30 cellular contexts compared by ENCODE assay signal in genomic region chr7:158247758-158248487, GRCh38.
"Had no signal": no experiment of that assay in that cellular context is flagged by ENCODE, and none has a peak within 500 bp of the region (broad histone marks: within the 10 kb centered on the region; RNA-seq: fewer than 3 reads in every experiment).

No MANE protein-coding gene starts in this region.

- H3K27ac Mint-ChIP-seq: activated naive CD4-positive, alpha-beta T cell treated with anti-CD3 and anti-CD28 coated beads, Interleukin-2, amount 50 U/mL, for 72 hours; activated T-helper 17 cell treated with anti-CD3 and anti-CD28 coated beads, Interleukin-2, amount 50 U/mL, for 72 hours; mesothelial cell of epicardium; naive thymus-derived CD8-positive, alpha-beta T cell; stimulated activated memory B cell treated with anti-CD40 and anti-IgM and Interleukin-4, amounts not matched to agents 10 μg/mL and 1 μg/mL and 100 μg/mL, for 72 hours; stimulated activated naive CD8-positive, alpha-beta T cell treated with anti-CD3 and anti-CD28 coated beads, Interleukin-15, amount 100 ng/mL, for 72 hours; T-helper 17 cell; WTC11 had no signal

- H3K9me3 Mint-ChIP-seq: activated naive CD4-positive, alpha-beta T cell treated with anti-CD3 and anti-CD28 coated beads, Interleukin-2, amount 50 U/mL, for 72 hours; activated T-cell treated with anti-CD3 and anti-CD28 coated beads, Interleukin-2, amount 50 U/mL, for 4 hours; activated T-helper 17 cell treated with anti-CD3 and anti-CD28 coated beads, Interleukin-2, amount 50 U/mL, for 72 hours; central memory CD8-positive, alpha-beta T cell; stimulated activated naive CD8-positive, alpha-beta T cell treated with anti-CD3 and anti-CD28 coated beads, Interleukin-15, amount 100 ng/mL, for 72 hours had no signal

- H3K27ac ChIP-seq: breast epithelium, gastrocnemius medialis, pancreas, right lobe of liver, tibial artery had no signal

- ATAC-seq: activated naive CD4-positive, alpha-beta T cell treated with anti-CD3 and anti-CD28 coated beads, Interleukin-2, amount 50 U/mL, for 72 hours; activated T-cell treated with anti-CD3 and anti-CD28 coated beads, Interleukin-2, amount 50 U/mL, for 4 hours; activated T-helper 17 cell treated with anti-CD3 and anti-CD28 coated beads, Interleukin-2, amount 50 U/mL, for 72 hours; gastrocnemius medialis; left cardiac atrium; naive thymus-derived CD8-positive, alpha-beta T cell; pancreas; SK-N-SH treated with all-trans-retinoic acid at 6 μM for 48 hours; stimulated activated memory B cell treated with anti-CD40 and anti-IgM and Interleukin-4, amounts not matched to agents 10 μg/mL and 1 μg/mL and 100 μg/mL, for 72 hours; stimulated activated naive CD8-positive, alpha-beta T cell treated with anti-CD3 and anti-CD28 coated beads, Interleukin-15, amount 100 ng/mL, for 72 hours; T-helper 17 cell; WTC11 had no signal

- H3K27me3 Mint-ChIP-seq: activated T-helper 17 cell treated with anti-CD3 and anti-CD28 coated beads, Interleukin-2, amount 50 U/mL, for 72 hours; central memory CD8-positive, alpha-beta T cell; stimulated activated memory B cell treated with anti-CD40 and anti-IgM and Interleukin-4, amounts not matched to agents 10 μg/mL and 1 μg/mL and 100 μg/mL, for 72 hours; T-helper 17 cell had no signal

- H3K9me3 ChIP-seq: gastrocnemius medialis, pancreas, right lobe of liver had no signal

- H3K36me3 ChIP-seq: breast epithelium, gastrocnemius medialis, pancreas, right lobe of liver, tibial artery had no signal

- H3K4me3 ChIP-seq: breast epithelium, gastrocnemius medialis, pancreas, right lobe of liver, tibial artery had no signal

- DNase-seq: activated CD4-positive, alpha-beta T cell treated with anti-CD3 and anti-CD28 coated beads, Interleukin-2, amount 50 U/mL, for 1 hour; activated CD8-positive, alpha-beta memory T cell treated with anti-CD3 and anti-CD28 coated beads, Interleukin-2, amount 50 U/mL, for 4 hours; activated naive CD4-positive, alpha-beta T cell; activated T-cell treated with anti-CD3 and anti-CD28 coated beads, Interleukin-2, amount 50 U/mL, for 4 hours; dermis blood vessel endothelial cell; effector CD8-positive, alpha-beta T cell; gastrocnemius medialis; glutamatergic neuron; left cardiac atrium; mammary epithelial cell; naive thymus-derived CD8-positive, alpha-beta T cell; nucleus accumbens; pancreas; small intestine; stimulated activated CD4-positive, alpha-beta T cell treated with anti-CD3 and anti-CD28 coated beads, Interleukin-1b, Interleukin-23, amount 100 ng/mL, for 48 hours; stimulated activated CD4-positive, alpha-beta T cell treated with anti-CD3 and anti-CD28 coated beads, Interleukin-4, amount 100 ng/mL, for 4 hours; stimulated activated CD8-positive, alpha-beta memory T cell treated with anti-CD3 and anti-CD28 coated beads, Interleukin-4, amount 100 ng/mL, for 48 hours; stimulated activated naive CD8-positive, alpha-beta T cell treated with anti-CD3 and anti-CD28 coated beads, Interleukin-15, amount 100 ng/mL, for 72 hours; T-helper 17 cell; tibial artery had no signal

- H3K4me3 Mint-ChIP-seq: activated T-cell treated with anti-CD3 and anti-CD28 coated beads, Interleukin-2, amount 50 U/mL, for 4 hours; activated T-helper 17 cell treated with anti-CD3 and anti-CD28 coated beads, Interleukin-2, amount 50 U/mL, for 72 hours; central memory CD8-positive, alpha-beta T cell; mesothelial cell of epicardium; naive thymus-derived CD8-positive, alpha-beta T cell; neural crest cell; stimulated activated memory B cell treated with anti-CD40 and anti-IgM and Interleukin-4, amounts not matched to agents 10 μg/mL and 1 μg/mL and 100 μg/mL, for 72 hours; stimulated activated naive CD8-positive, alpha-beta T cell treated with anti-CD3 and anti-CD28 coated beads, Interleukin-15, amount 100 ng/mL, for 72 hours; T-helper 17 cell; WTC11 had no signal

- H3K36me3 Mint-ChIP-seq: activated naive CD4-positive, alpha-beta T cell treated with anti-CD3 and anti-CD28 coated beads, Interleukin-2, amount 50 U/mL, for 72 hours; mesothelial cell of epicardium; naive thymus-derived CD8-positive, alpha-beta T cell; stimulated activated memory B cell treated with anti-CD40 and anti-IgM and Interleukin-4, amounts not matched to agents 10 μg/mL and 1 μg/mL and 100 μg/mL, for 72 hours had no signal

- H3K4me1 ChIP-seq: breast epithelium, gastrocnemius medialis, pancreas, right lobe of liver, tibial artery had no signal

- H3K27me3 ChIP-seq: breast epithelium, gastrocnemius medialis, pancreas, right lobe of liver, tibial artery had no signal

- H3K4me1 Mint-ChIP-seq: activated T-helper 17 cell treated with anti-CD3 and anti-CD28 coated beads, Interleukin-2, amount 50 U/mL, for 72 hours; central memory CD8-positive, alpha-beta T cell; mesothelial cell of epicardium; naive thymus-derived CD8-positive, alpha-beta T cell; neural crest cell; stimulated activated memory B cell treated with anti-CD40 and anti-IgM and Interleukin-4, amounts not matched to agents 10 μg/mL and 1 μg/mL and 100 μg/mL, for 72 hours; stimulated activated naive CD8-positive, alpha-beta T cell treated with anti-CD3 and anti-CD28 coated beads, Interleukin-15, amount 100 ng/mL, for 72 hours; T-helper 17 cell had no signal
